ENCODE assay signal across 8 cellular contexts in the genomic region with DNA sequence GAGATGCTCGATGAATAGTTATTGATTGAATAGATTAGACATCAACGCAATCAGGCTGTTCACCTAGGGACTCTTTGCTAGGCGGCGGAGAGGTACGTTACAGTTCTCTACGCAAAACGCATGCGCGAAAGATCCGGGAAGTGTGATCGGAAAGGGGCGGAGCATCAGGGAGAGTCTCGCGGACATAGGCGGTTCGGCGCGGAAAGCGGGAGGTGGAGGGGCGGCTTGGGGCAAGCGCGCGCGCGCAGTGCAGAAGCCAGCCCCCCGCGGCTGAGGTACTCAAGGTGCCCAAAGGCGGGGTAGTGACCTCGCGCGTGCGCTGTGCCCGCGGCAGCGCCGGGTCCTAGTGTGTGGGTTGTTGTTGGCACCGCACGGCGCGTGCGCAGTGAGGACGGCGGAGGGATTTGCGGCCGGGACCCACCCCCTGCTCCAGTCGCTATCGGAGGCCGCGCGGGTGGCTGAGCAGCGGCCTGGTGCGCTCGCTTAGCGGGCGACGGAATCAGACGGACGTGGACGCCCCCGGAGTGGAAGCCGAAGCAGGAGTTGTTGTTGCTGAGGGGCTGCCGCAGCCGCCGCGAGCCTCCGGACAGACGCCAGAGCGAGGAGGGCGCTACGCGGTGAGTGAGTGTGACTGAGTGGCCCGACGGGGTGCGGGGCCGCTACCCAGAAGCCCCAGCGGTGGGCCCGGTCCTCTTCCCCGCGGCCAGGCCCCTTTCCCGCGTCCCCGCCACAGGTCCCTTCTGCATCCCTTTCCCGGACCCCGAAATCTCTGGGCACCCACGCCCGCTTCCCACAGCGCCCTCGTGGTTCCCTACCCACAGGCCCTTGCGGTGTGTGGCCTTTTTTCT. TPM values are rescaled to one million over a fixed set of nuclear protein-coding genes. Genes with fewer than 3 reads are reported as not detected.
A peak's percentile ranks its signal among the peaks of the same experiment; 100 is the strongest.
DNase-seq lines count a peak whose midpoint lies in the region; ATAC-seq and TF ChIP-seq lines count a peak whose summit lies in the region.

A gene with protein sequence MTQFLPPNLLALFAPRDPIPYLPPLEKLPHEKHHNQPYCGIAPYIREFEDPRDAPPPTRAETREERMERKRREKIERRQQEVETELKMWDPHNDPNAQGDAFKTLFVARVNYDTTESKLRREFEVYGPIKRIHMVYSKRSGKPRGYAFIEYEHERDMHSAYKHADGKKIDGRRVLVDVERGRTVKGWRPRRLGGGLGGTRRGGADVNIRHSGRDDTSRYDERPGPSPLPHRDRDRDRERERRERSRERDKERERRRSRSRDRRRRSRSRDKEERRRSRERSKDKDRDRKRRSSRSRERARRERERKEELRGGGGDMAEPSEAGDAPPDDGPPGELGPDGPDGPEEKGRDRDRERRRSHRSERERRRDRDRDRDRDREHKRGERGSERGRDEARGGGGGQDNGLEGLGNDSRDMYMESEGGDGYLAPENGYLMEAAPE (plus strand): TSS at position 432 of the 848 bp plus-strand sequence. CDS start 964 bp downstream, outside the sequence.

- peaks cover 10 to 32% of the 10 kb centered on the region in 2 donors for H3K4me1 ChIP-seq in adrenal gland (replicated peaks in 1 of 2)
- H3K4me1 ChIP-seq in heart left ventricle: peaks cover 0 to 36% (median 27%) of the 10 kb centered on the region in 12 donors
- peaks cover 19 to 38% (median 23%) of the 10 kb centered on the region in 4 donors for H3K4me1 ChIP-seq in upper lobe of left lung

- TF ChIP-seq CTCF in GM12875 (IDR thresholded peaks at IDR 0.05; ENCODE audit: borderline replicate concordance, insufficient read depth, low read depth, low read length) (no peak), adrenal gland (IDR thresholded peaks at IDR 0.05) (peak in 1 of 6 experiments; percentile 15), heart left ventricle (IDR thresholded peaks at IDR 0.05) (no peak), upper lobe of left lung (IDR thresholded peaks at IDR 0.05) (peak in 3 of 6 experiments; percentile 21 to 60 (median 37))

- H3K27me3 ChIP-seq in adrenal gland: no peaks in the 10 kb centered on the region
- peaks cover 0 to 3% (median 0%) of the 10 kb centered on the region in 9 donors for H3K27me3 ChIP-seq in heart left ventricle
- no peaks in the 10 kb centered on the region for H3K27me3 ChIP-seq in upper lobe of left lung

- 0 to 1% (median 1%) methylated on average over 26 to 89 of the region's 89 CpGs for WGBS in adrenal gland, 4 donors
- 0 to 1% (median 0%) methylated on average over 52 to 89 of the region's 89 CpGs for WGBS in heart left ventricle, 4 donors
- WGBS in upper lobe of left lung, 2 donors: 0 to 1% methylated on average over 24 to 51 of the region's 89 CpGs

- peak within 1 kb of the TSS; percentile 79 to 91 (median 88) for H3K27ac ChIP-seq in adrenal gland
- H3K27ac ChIP-seq in heart left ventricle: peak within 1 kb of the TSS; percentile 42 to 94 (median 87)
- H3K27ac ChIP-seq in upper lobe of left lung: peak within 1 kb of the TSS; percentile 89 to 95 (median 92)

- TF ChIP-seq EP300 in upper lobe of left lung (IDR thresholded peaks at IDR 0.05): peak in 1 of 4 donors; percentile 3

- H3K9me3 ChIP-seq in adrenal gland (replicated peaks in 1 of 3): no peaks in the 10 kb centered on the region
- no peaks in the 10 kb centered on the region for H3K9me3 ChIP-seq in heart left ventricle
- no peaks in the 10 kb centered on the region for H3K9me3 ChIP-seq in upper lobe of left lung

- H3K36me3 ChIP-seq in adrenal gland (replicated peaks in 1 of 2) (peaks cover 0 to 24% of the 10 kb centered on the region in 2 donors), heart left ventricle (peaks cover under 1 to 36% (median 30%) of the 10 kb centered on the region in 9 donors), upper lobe of left lung (peaks cover 1 to 28% (median 19%) of the 10 kb centered on the region in 4 donors)

- peak; percentile 87 to 89 for TF ChIP-seq POLR2A in adrenal gland (IDR thresholded peaks at IDR 0.05)
- TF ChIP-seq POLR2A in heart left ventricle (IDR thresholded peaks at IDR 0.05): peak in 1 of 2 donors; percentile 76
- TF ChIP-seq POLR2A in upper lobe of left lung (IDR thresholded peaks at IDR 0.05): peak; percentile 55 to 96 (median 84)

- intact Hi-C loops in adrenal gland (cut with DNase I): no loop called here
- intact Hi-C loops in heart left ventricle (cut with DNase I): loop anchor here in 1 of 10 donors (5.0 kb wide), 1 partner anchor 72 kb away; the partner anchor contains the start of genes HRC and TRPM4
- intact Hi-C loops in posterior cingulate gyrus (cut with DNase I): no loop called here

- ATAC-seq in HG02840 (IDR thresholded peaks at IDR 0.05; ENCODE audit: low FRiP score, unreplicated experiment) (peak; percentile 90), heart left ventricle (peak; percentile 98 to 100 (median 98)), upper lobe of left lung (ENCODE audit: low FRiP score in 2 of 2) (peak; percentile 99)

- DNase-seq in NCI-H146 (lab: John Stamatoyannopoulos, UW) (peak; percentile 100), T-helper 1 cell (peak; percentile 98 to 100 (median 100)), adrenal gland (peak; percentile 99 to 100 (median 100)), heart left ventricle (peak; percentile 99 to 100 (median 99)), posterior cingulate gyrus (peak; percentile 96 to 100 (median 97)), upper lobe of left lung (peak; percentile 98 to 100)

- H3K4me3 ChIP-seq in GM12875 (ENCODE audit: low read depth, low read length) (peak within 1 kb of the TSS; percentile 100), adrenal gland (peak within 1 kb of the TSS; percentile 68 to 87 (median 79)), heart left ventricle (peak within 1 kb of the TSS; percentile 81 to 99 (median 90)), upper lobe of left lung (peak within 1 kb of the TSS; percentile 93 to 100 (median 98))

RNA-seq across cellular contexts. Expression of the gene that starts here (rescaled TPM):
- 100 to 1,000 TPM; 109 to 443 (median 233) TPM for total RNA-seq in adrenal gland
- 1,000 to 10,000 TPM in 1 of 3 donors, 100 to 1,000 TPM in 2; 114 to 1,255 (median 535) TPM for polyA plus RNA-seq in adrenal gland
- 100 to 1,000 TPM in 4 of 9 donors, 10 to 100 TPM in 5; 61.6 to 115 (median 92.2) TPM for total RNA-seq in heart left ventricle
- polyA plus RNA-seq in heart left ventricle: 100 to 1,000 TPM in 1 of 2 donors, 10 to 100 TPM in 1; 96.6 to 163 TPM
- 1,000 to 10,000 TPM in 1 of 6 donors, 100 to 1,000 TPM in 5; 147 to 1,500 (median 176) TPM for total RNA-seq in upper lobe of left lung

Comparison
In these comparisons a context has a peak if more than half of its experiments do, and no peak if none do; other contexts are left out.
1. Peak in every context shown above with its lines: DNase-seq, ATAC-seq, H3K4me3 ChIP-seq and H3K27ac ChIP-seq.